In the genomic region with DNA sequence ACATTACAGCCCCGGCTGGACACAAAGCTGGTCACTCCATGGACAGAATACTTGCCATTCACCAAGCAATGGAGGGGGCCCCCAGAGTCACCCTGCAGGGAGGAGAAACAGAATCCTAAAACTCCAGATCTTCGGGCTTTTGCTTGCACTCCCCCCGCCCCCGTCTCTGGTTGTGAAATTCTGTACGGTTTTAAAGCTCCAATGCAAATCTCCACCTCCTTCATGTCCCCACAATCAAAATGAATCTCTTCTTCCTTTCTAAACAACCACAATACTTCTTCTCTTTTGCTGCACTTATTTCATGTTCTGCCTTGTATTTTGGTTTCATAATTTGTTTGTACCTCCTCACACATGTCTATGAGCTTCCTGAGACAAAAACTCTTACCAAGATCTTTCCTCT, we compare ENCODE assay signal across 18 cellular contexts. TPM values are rescaled to one million over a fixed set of nuclear protein-coding genes. Genes with fewer than 3 reads are reported as not detected.
DNase-seq lines count a peak whose midpoint lies in the region; ATAC-seq and TF ChIP-seq lines count a peak whose summit lies in the region.
"Had no signal": no experiment of that assay in that cellular context is flagged by ENCODE, and none has a peak within 500 bp of the region (broad histone marks: within the 10 kb centered on the region; RNA-seq: fewer than 3 reads in every experiment).

No MANE protein-coding gene starts in this region.

- H3K79me2 ChIP-seq in H9 (ENCODE audit: insufficient read depth, low read length) = no peaks in the 10 kb centered on the region

- H3K56ac ChIP-seq in H9 (ENCODE audit: insufficient read length, low read depth, low read length) = no peak overlapping the region

- no peak for TF ChIP-seq CTCF in H9 (conservative IDR thresholded peaks at IDR 0.05)

- H3K4me3 Mint-ChIP-seq in T-cell (peak overlapping the region; percentile 11 to 71 (median 53)), H9 (no peak overlapping the region)
- no peak overlapping the region for H3K4me3 Mint-ChIP-seq in dendritic cell treated with granulocyte-macrophage colony-stimulating factor and Interleukin-4, amounts not matched to agents 40 ng/mL and 50 ng/mL, for 4 days

- no peak overlapping the region for H2AK5ac ChIP-seq in H9 (ENCODE audit: insufficient read length, low read length)

- no peaks in the 10 kb centered on the region for H3K27me3 Mint-ChIP-seq in T-cell
- H3K27me3 Mint-ChIP-seq in dendritic cell treated with granulocyte-macrophage colony-stimulating factor and Interleukin-4, amounts not matched to agents 40 ng/mL and 50 ng/mL, for 4 days = peaks cover 4% of the 10 kb centered on the region
- H3K27me3 Mint-ChIP-seq in H9 (ENCODE audit: low read depth) = no peaks in the 10 kb centered on the region; the same call in none of the 2 replicates

- H2BK15ac ChIP-seq in H9 (ENCODE audit: low read depth, low read length) = no peak overlapping the region

- H3K9me3 ChIP-seq in H9 (ENCODE audit: control insufficient read depth, low read depth, low read length) = no peaks in the 10 kb centered on the region
- H3K9me3 ChIP-seq: lower lobe of right lung, pancreas, SJCRH30, vagina had no signal

- H4K8ac ChIP-seq in H9 (replicated peaks; ENCODE audit: insufficient read length, low read depth, low read length) = no peak overlapping the region

- H2BK12ac ChIP-seq in H9 (ENCODE audit: insufficient read length, low read depth, low read length) = no peak overlapping the region

- H3T11ph ChIP-seq in H9 (ENCODE audit: low read length) = no peak overlapping the region

- no peak overlapping the region for H4K5ac ChIP-seq in H9 (ENCODE audit: insufficient read length, low read depth, low read length)

- peak; percentile 48 to 74 (median 54) for ATAC-seq in T-cell (replicated peaks in 1 of 4)
- no peak for ATAC-seq in HG02763 (IDR thresholded peaks at IDR 0.05; ENCODE audit: unreplicated experiment)
- ATAC-seq: lower lobe of right lung, pancreas had no signal

- H2BK20ac ChIP-seq in H9 (ENCODE audit: low read depth, low read length, poor library complexity, severe bottlenecking) = no peak overlapping the region

- H2BK120ac ChIP-seq in H9 (ENCODE audit: low read depth, low read length, poor library complexity, severe bottlenecking) = no peak overlapping the region

- no peaks in the 10 kb centered on the region for H3K36me3 Mint-ChIP-seq in T-cell
- H3K36me3 Mint-ChIP-seq in dendritic cell treated with granulocyte-macrophage colony-stimulating factor and Interleukin-4, amounts not matched to agents 40 ng/mL and 50 ng/mL, for 4 days (ENCODE audit: low read depth) = no peaks in the 10 kb centered on the region
- no peaks in the 10 kb centered on the region; a peak in 1 of 7 replicates for H3K36me3 Mint-ChIP-seq in H9 (ENCODE audit: insufficient read depth in 1 of 3, low read depth in 3 of 3)

- POLR2A ChIA-PET in T-cell (lab: Charles Lee) = interaction anchor here (0.6 to 1.0 kb wide), 7 partner anchors 8 to 1340 kb away, joined by 3 to 9 read pairs (median 4); no protein-coding TSS in a partner anchor

- no peak overlapping the region for H3K23ac ChIP-seq in H9 (ENCODE audit: insufficient read length, low read depth, low read length)

- no CpG with 5 or more reads among the region's 5 CpGs for WGBS in H9 (ENCODE audit: extremely low coverage, insufficient read length, low lambda C conversion rate)

- no peaks in the 10 kb centered on the region for H3K27me3 ChIP-seq in H9 (ENCODE audit: insufficient read depth, low read length)
- H3K27me3 ChIP-seq: pancreas, vagina had no signal

- no peak overlapping the region for H3K4me2 ChIP-seq in H9 (ENCODE audit: insufficient read depth, insufficient read length, low read length)

- no peak overlapping the region for H3K27ac ChIP-seq in H9 (ENCODE audit: insufficient read length, low read depth, low read length)
- H3K27ac ChIP-seq: lower lobe of right lung, pancreas, SJCRH30, vagina had no signal

- no peak overlapping the region for H4K91ac ChIP-seq in H9 (ENCODE audit: insufficient read length, low read depth, low read length)

- H4K20me1 ChIP-seq in H9 (ENCODE audit: control insufficient read depth, insufficient read depth, insufficient read length) = no peaks in the 10 kb centered on the region

- no peak overlapping the region for H3K9ac ChIP-seq in H9 (ENCODE audit: extremely low read depth, insufficient read length, low read length)

- no peak overlapping the region for H2BK5ac ChIP-seq in H9 (ENCODE audit: insufficient read length, low read length)

- H3K4ac ChIP-seq in H9 (ENCODE audit: low read depth, low read length) = no peak overlapping the region

- H3K4me1 ChIP-seq in H9 (ENCODE audit: insufficient read depth, low read length) = no peaks in the 10 kb centered on the region
- H3K4me1 ChIP-seq: pancreas had no signal

- no peak overlapping the region for H3K14ac ChIP-seq in H9 (ENCODE audit: insufficient read depth, low read length)

- no peaks in the 10 kb centered on the region for H3K79me1 ChIP-seq in H9 (ENCODE audit: insufficient read depth, low read depth, low read length, poor library complexity, severe bottlenecking)

- H3K27ac Mint-ChIP-seq in T-cell (peak overlapping the region; percentile 87 to 89), H9 (no peak overlapping the region; a peak in 1 of 7 replicates)
- H3K27ac Mint-ChIP-seq in dendritic cell treated with granulocyte-macrophage colony-stimulating factor and Interleukin-4, amounts not matched to agents 40 ng/mL and 50 ng/mL, for 4 days = peak overlapping the region; percentile 75

- intact Hi-C loops in dendritic cell treated with granulocyte-macrophage colony-stimulating factor and Interleukin-4, amounts not matched to agents 40 ng/mL and 50 ng/mL, for 4 days (cut with micrococcal nuclease) = loop anchor here (5.0 kb wide), 1 partner anchor 37 kb away; no protein-coding TSS in a partner anchor
- intact Hi-C loops in head of caudate nucleus (cut with DNase I) = no loop called here

- no peak overlapping the region for H3K18ac ChIP-seq in H9 (ENCODE audit: insufficient read length, low read depth, low read length)

- H3K9me3 Mint-ChIP-seq in T-cell = no peaks in the 10 kb centered on the region
- no peaks in the 10 kb centered on the region for H3K9me3 Mint-ChIP-seq in dendritic cell treated with granulocyte-macrophage colony-stimulating factor and Interleukin-4, amounts not matched to agents 40 ng/mL and 50 ng/mL, for 4 days
- no peaks in the 10 kb centered on the region for H3K9me3 Mint-ChIP-seq in H9

- DNase-seq in stimulated activated CD4-positive, alpha-beta T cell treated with anti-CD3 and anti-CD28 coated beads, Interleukin-15, amount 100 ng/mL, for 24 hours = peak; percentile 35
- no peak for DNase-seq in stimulated activated CD4-positive, alpha-beta T cell treated with anti-CD3 and anti-CD28 coated beads, Interleukin-2, amount 100 ng/mL, for 48 hours
- DNase-seq in T-cell = peak in 1 of 34 experiments; percentile 14
- no peak for DNase-seq in SW480 (ENCODE audit: low spot score)
- DNase-seq in H9 = no peak
- no peak for DNase-seq in head of caudate nucleus
- DNase-seq: activated gamma-delta T cell, EL, H7, lower lobe of right lung, NCI-H1417 treated with DMSO at 0.1 percent for 48 hours, pancreas, SJCRH30 had no signal

- H2AFZ ChIP-seq in H9 (ENCODE audit: low read length) = no peak overlapping the region

- CTCF ChIA-PET in T-cell (lab: Charles Lee) = interaction anchor here (0.6 to 1.6 kb wide), 7 partner anchors 9 to 54 kb away, joined by 3 to 10 read pairs (median 4); no protein-coding TSS in a partner anchor

- no peaks in the 10 kb centered on the region for H3K23me2 ChIP-seq in H9 (ENCODE audit: insufficient read length, low read depth, low read length, poor library complexity, severe bottlenecking)

- H3K4me1 Mint-ChIP-seq in T-cell (peaks cover 64 to 78% (median 71%) of the 10 kb centered on the region in 3 donors), H9 (peaks cover 10 to 11% of the 10 kb centered on the region in 2 experiments)
- H3K4me1 Mint-ChIP-seq in dendritic cell treated with granulocyte-macrophage colony-stimulating factor and Interleukin-4, amounts not matched to agents 40 ng/mL and 50 ng/mL, for 4 days (ENCODE audit: low read depth) = peaks cover 49% of the 10 kb centered on the region

RNA-seq across cellular contexts. Expression of gene BIN2, which starts 5.8 kb away (rescaled TPM):
- total RNA-seq in T-cell (100 to 1,000 TPM; 196 to 240 (median 202) TPM), H9 (2021) (not detected in 2 replicates)
- total RNA-seq: NCI-H460, SJCRH30 had no signal

RNA-seq across cellular contexts. Expression of gene CELA1, which starts 16.7 kb away (rescaled TPM):
- 1 to 10 TPM in 2 of 5 donors, under 1 TPM in 3; 0.47 to 3.5 (median 0.88) TPM for total RNA-seq in T-cell
- not detected in 2 replicates for total RNA-seq in H9 (2021)
- total RNA-seq: cerebellum, H7, lower lobe of right lung, NCI-H460, pancreas, SJCRH30, vagina had no signal

RNA-seq across cellular contexts. Expression of gene SMAGP, which starts 59.5 kb away (rescaled TPM):
- 1 to 10 TPM; 3.2 to 5.3 (median 3.6) TPM for total RNA-seq in T-cell
- total RNA-seq in H9 (2021) = 11.3 and 12.4 TPM in 2 replicates

Comparison
In these comparisons a context has a peak if more than half of its experiments do, and no peak if none do; other contexts are left out.
1. H3K27ac Mint-ChIP-seq: peak in T-cell (2 of 2) and dendritic cell treated with granulocyte-macrophage colony-stimulating factor and Interleukin-4, amounts not matched to agents 40 ng/mL and 50 ng/mL, for 4 days (single experiment); none in H9 (0 of 3).
2. H3K4me3 Mint-ChIP-seq: peak in T-cell (3 of 3); none in dendritic cell treated with granulocyte-macrophage colony-stimulating factor and Interleukin-4, amounts not matched to agents 40 ng/mL and 50 ng/mL, for 4 days (single experiment) and H9 (0 of 2).
3. RNA of gene BIN2, which starts 5.8 kb away (total RNA-seq): 196 to 240 TPM in T-cell; not detected in H9; every median in the first group is over 100 times any median in the second.